In genomic region chr2:238379096-238379810, GRCh38 we compare ENCODE assay signal across 9 cellular contexts. TPM values are rescaled to one million over a fixed set of nuclear protein-coding genes. Genes with fewer than 3 reads are reported as not detected.
DNase-seq lines count a peak whose midpoint lies in the region; ATAC-seq, FAIRE-seq and TF ChIP-seq lines count a peak whose summit lies in the region.
"Had no signal": no experiment of that assay in that cellular context is flagged by ENCODE, and none has a peak within 500 bp of the region (broad histone marks: within the 10 kb centered on the region; RNA-seq: fewer than 3 reads in every experiment).

No MANE protein-coding gene starts in this region.

- peaks cover 41% of the 10 kb centered on the region for H3K4me1 Mint-ChIP-seq in activated CD8-positive, alpha-beta memory T cell treated with anti-CD3 and anti-CD28 coated beads, Interleukin-2, amount 10 ng/mL, durations not matched to agents 7 days and 5 days

- CTCF ChIA-PET in A549 (lab: Yijun Ruan, JAX), result interaction anchor here (1.1 to 2.5 kb wide), 3 partner anchors 8 to 406 kb away, joined by 3 to 11 read pairs (median 8); no protein-coding TSS in a partner anchor
- CTCF ChIA-PET in activated CD8-positive, alpha-beta memory T cell treated with anti-CD3 and anti-CD28 coated beads, Interleukin-2, amount 10 ng/mL, durations not matched to agents 7 days and 5 days (lab: Charles Lee), result interaction anchor here (1.5 kb wide), 1 partner anchor 8 kb away, joined by 5 read pairs; no protein-coding TSS in a partner anchor

- no peak for DNase-seq in A549 (ENCODE audit: low read depth in 1 of 2, low spot score in 1 of 2)
- DNase-seq in HS-5 (ENCODE audit: low read depth), result peak; percentile 77
- peak; percentile 75 for DNase-seq in activated CD8-positive, alpha-beta memory T cell treated with anti-CD3 and anti-CD28 coated beads, Interleukin-2, amount 10 ng/mL, durations not matched to agents 7 days and 5 days
- DNase-seq in iris pigment epithelial cell (ENCODE audit: low read depth), result peak; percentile 38
- DNase-seq in kidney, result no peak
- DNase-seq in NCI-H2107 treated with DMSO at 0.1 percent for 48 hours (lab: John Stamatoyannopoulos, UW; ENCODE audit: unreplicated experiment), result no peak

- H3K27ac ChIP-seq in A549, result no peak overlapping the region
- H3K27ac ChIP-seq in kidney (ENCODE audit: low read depth in 2 of 2, low read length in 2 of 2), result no peak overlapping the region

- POLR2A ChIA-PET in A549 (lab: Yijun Ruan, JAX), result no interaction called here

- peaks cover 3 to 6% of the 10 kb centered on the region in 2 donors for H3K36me3 ChIP-seq in kidney (ENCODE audit: control insufficient read depth in 1 of 2, insufficient read depth in 2 of 2, low read length in 2 of 2)

- 0 out of 2 replicates have a peak, but pooled peaks have one; percentile 8 for TF ChIP-seq POLR2A in A549 (IDR thresholded peaks at IDR 0.05; ENCODE audit: low read length)

- H3K4me3 ChIP-seq in A549, result no peak overlapping the region
- H3K4me3 ChIP-seq in kidney (ENCODE audit: low read length in 2 of 2), result no peak overlapping the region

- 87% methylated on average over 15 of the region's 15 CpGs for WGBS in A549 (ENCODE audit: missing lambda C conversion rate)

- H3K9ac ChIP-seq in kidney (ENCODE audit: low read length in 2 of 2), result no peak overlapping the region

- intact Hi-C loops in kidney (cut with DNase I), result no loop called here

- ATAC-seq in A549, result no peak
- ATAC-seq in activated CD8-positive, alpha-beta memory T cell treated with anti-CD3 and anti-CD28 coated beads, Interleukin-2, amount 10 ng/mL, durations not matched to agents 7 days and 5 days, result peak; percentile 68
- no peak for ATAC-seq in HG03196 (IDR thresholded peaks at IDR 0.05; ENCODE audit: unreplicated experiment)
- no peak for ATAC-seq in GM18511 (IDR thresholded peaks at IDR 0.05; ENCODE audit: unreplicated experiment)
- ATAC-seq: sciatic nerve had no signal

- H3K4me3 Mint-ChIP-seq in activated CD8-positive, alpha-beta memory T cell treated with anti-CD3 and anti-CD28 coated beads, Interleukin-2, amount 10 ng/mL, durations not matched to agents 7 days and 5 days, result no peak overlapping the region

- H3K9me3 ChIP-seq in A549 (no peaks in the 10 kb centered on the region), kidney (ENCODE audit: control insufficient read depth in 1 of 2, low read length in 2 of 2) (no peaks in the 10 kb centered on the region)

- no peaks in the 10 kb centered on the region for H3K9me3 Mint-ChIP-seq in activated CD8-positive, alpha-beta memory T cell treated with anti-CD3 and anti-CD28 coated beads, Interleukin-2, amount 10 ng/mL, durations not matched to agents 7 days and 5 days (ENCODE audit: low read depth)

- no peaks in the 10 kb centered on the region for H3K27me3 Mint-ChIP-seq in activated CD8-positive, alpha-beta memory T cell treated with anti-CD3 and anti-CD28 coated beads, Interleukin-2, amount 10 ng/mL, durations not matched to agents 7 days and 5 days

- peak overlapping the region; percentile 20 for H3K27ac Mint-ChIP-seq in activated CD8-positive, alpha-beta memory T cell treated with anti-CD3 and anti-CD28 coated beads, Interleukin-2, amount 10 ng/mL, durations not matched to agents 7 days and 5 days

- no peak for TF ChIP-seq RAD21 in A549 (conservative IDR thresholded peaks at IDR 0.05 in 1 of 2, IDR thresholded peaks at IDR 0.05 in 1 of 2)

- H3K4me1 ChIP-seq in A549 (no peaks in the 10 kb centered on the region), kidney (ENCODE audit: control insufficient read depth in 1 of 2, insufficient read depth in 1 of 2, low read depth in 1 of 2, low read length in 2 of 2) (peaks cover 0 to 3% of the 10 kb centered on the region in 2 donors)

- H3K4me2 ChIP-seq in A549, result no peak overlapping the region

- no peak for TF ChIP-seq EP300 in A549 (IDR thresholded peaks at IDR 0.05)

- peaks cover 3% of the 10 kb centered on the region for H3K36me3 Mint-ChIP-seq in activated CD8-positive, alpha-beta memory T cell treated with anti-CD3 and anti-CD28 coated beads, Interleukin-2, amount 10 ng/mL, durations not matched to agents 7 days and 5 days

- no peak for TF ChIP-seq CTCF in A549 (IDR thresholded peaks at IDR 0.05)
- TF ChIP-seq CTCF in kidney (IDR thresholded peaks at IDR 0.05; ENCODE audit: borderline replicate concordance, extremely low read depth, insufficient read depth), result no peak

- FAIRE-seq in A549 (lab: Jason Lieb, UNC) (no peak), kidney (lab: Jason Lieb, UNC) (no peak)

TF ChIP-seq in A549, 52 proteins besides CTCF, POLR2A, EP300 and RAD21:
- TF ChIP-seq HDAC2 (IDR thresholded peaks at IDR 0.05) (no peak), KDM1A (IDR thresholded peaks at IDR 0.05; ENCODE audit: low read depth) (no peak), PBX3 (IDR thresholded peaks at IDR 0.05) (no peak), RFX5 (IDR thresholded peaks at IDR 0.05) (no peak), ZSCAN20 (CRISPR knock-in tag; IDR thresholded peaks at IDR 0.05) (no peak), POLR2AphosphoS2 (conservative IDR thresholded peaks at IDR 0.05; ENCODE audit: low read length) (no peak), KDM5A (IDR thresholded peaks at IDR 0.05) (no peak), MAFK (IDR thresholded peaks at IDR 0.05; ENCODE audit: partially characterized antibody) (no peak), SMC3 (IDR thresholded peaks at IDR 0.05) (no peak), HMGXB4 (CRISPR knock-in tag; IDR thresholded peaks at IDR 0.05; ENCODE audit: borderline replicate concordance) (no peak), MYC (IDR thresholded peaks at IDR 0.05; ENCODE audit: borderline replicate concordance, low read length) (no peak), ZFP36 (IDR thresholded peaks at IDR 0.05; ENCODE audit: borderline replicate concordance, partially characterized antibody) (no peak), NFE2L2 (conservative IDR thresholded peaks at IDR 0.05; ENCODE audit: low read length) (no peak)

RNA-seq across cellular contexts. Expression of gene ASB1, which starts 47.5 kb away (rescaled TPM):
- polyA plus RNA-seq in A549 (2011; rRNA removed), result 40.1 and 42.7 TPM in 2 replicates
- polyA plus RNA-seq in A549 (2012; cell fraction: cytosol; rRNA removed), result 51.7 and 54.1 TPM in 2 replicates
- polyA plus RNA-seq in A549 (2012; cell fraction: nucleus; rRNA removed), result 53.6 and 61.9 TPM in 2 replicates
- polyA plus RNA-seq in A549 (2017; fragmentation: RNase III; extraction: RNeasy Plus Mini Kit Qiagen cat#74134 plus additional on column Dnase treatment), result 24.6 to 26.8 TPM (median 26.0 TPM) in 3 replicates
- 24.9 and 38.0 TPM in 2 replicates for polyA minus RNA-seq in A549 (2011; rRNA and poly(A)+ RNA removed)
- total RNA-seq in activated CD8-positive, alpha-beta memory T cell treated with anti-CD3 and anti-CD28 coated beads, Interleukin-2, amount 10 ng/mL, durations not matched to agents 7 days and 5 days, result 10 to 100 TPM; 34.5 to 35.6 TPM
- total RNA-seq in kidney, result 28.1 TPM
- polyA plus RNA-seq in kidney (ENCODE audit: insufficient read depth, low read depth, low replicate concordance), result 29.4 TPM

RNA-seq across cellular contexts. Expression of gene TRAF3IP1, which starts 58.9 kb away (rescaled TPM):
- polyA plus RNA-seq in A549 (2011; rRNA removed) (10.6 and 10.9 TPM in 2 replicates), A549 (2017; fragmentation: RNase III; extraction: RNeasy Plus Mini Kit Qiagen cat#74134 plus additional on column Dnase treatment) (19.1 to 20.2 TPM (median 19.2 TPM) in 3 replicates), kidney (ENCODE audit: insufficient read depth, low read depth, low replicate concordance) (6.4 TPM)
- 10.9 and 12.1 TPM in 2 replicates for polyA plus RNA-seq in A549 (2012; cell fraction: cytosol; rRNA removed)
- 9.5 and 9.6 TPM in 2 replicates for polyA plus RNA-seq in A549 (2012; cell fraction: nucleus; rRNA removed)
- polyA minus RNA-seq in A549 (2011; rRNA and poly(A)+ RNA removed), result 8.8 and 12.3 TPM in 2 replicates
- total RNA-seq in activated CD8-positive, alpha-beta memory T cell treated with anti-CD3 and anti-CD28 coated beads, Interleukin-2, amount 10 ng/mL, durations not matched to agents 7 days and 5 days, result 1 to 10 TPM; 6.8 to 8.8 TPM
- 24.2 TPM for total RNA-seq in kidney

Comparison
In these comparisons a context has a peak if more than half of its experiments do, and no peak if none do; other contexts are left out.
1. DNase-seq: peak in HS-5 (single experiment), activated CD8-positive, alpha-beta memory T cell treated with anti-CD3 and anti-CD28 coated beads, Interleukin-2, amount 10 ng/mL, durations not matched to agents 7 days and 5 days (single experiment) and iris pigment epithelial cell (single experiment); none in A549 (0 of 2), kidney (single experiment) and NCI-H2107 treated with DMSO at 0.1 percent for 48 hours (single experiment).